10 cellular contexts compared by ENCODE assay signal in genomic region chr17:27586203-27586701, GRCh38. TPM values are rescaled to one million over a fixed set of nuclear protein-coding genes. Genes with fewer than 3 reads are reported as not detected.
DNase-seq lines count a peak whose midpoint lies in the region; ATAC-seq, FAIRE-seq and TF ChIP-seq lines count a peak whose summit lies in the region.
"Had no signal": no experiment of that assay in that cellular context is flagged by ENCODE, and none has a peak within 500 bp of the region (broad histone marks: within the 10 kb centered on the region; RNA-seq: fewer than 3 reads in every experiment).

No MANE protein-coding gene starts in this region.

- in situ Hi-C loops in astrocyte of the spinal cord (cut with HindIII; ENCODE audit: low sequenced_read_pairs), result no loop called here

- H3K27ac Mint-ChIP-seq in activated naive CD8-positive, alpha-beta T cell treated with anti-CD3 and anti-CD28 coated beads, Interleukin-2, amount 50 U/mL, for 24 hours, result no peak overlapping the region
- no peak overlapping the region for H3K27ac Mint-ChIP-seq in activated naive CD8-positive, alpha-beta T cell treated with anti-CD3 and anti-CD28 coated beads for 36 hours
- H3K27ac Mint-ChIP-seq in T-cell, result no peak overlapping the region
- H3K27ac Mint-ChIP-seq: activated naive CD4-positive, alpha-beta T cell treated with anti-CD3 and anti-CD28 coated beads, Interleukin-2, amount 50 U/mL, for 24 hours had no signal

- TF ChIP-seq CTCF in astrocyte of the spinal cord (IDR thresholded peaks at IDR 0.05; ENCODE audit: low read depth, low read length), result no peak

- POLR2A ChIA-PET in T-cell (lab: Charles Lee), result no interaction called here

- CTCF ChIA-PET in T-cell (lab: Charles Lee), result interaction anchor here in 1 of 2 donors (0.6 kb wide), 1 partner anchor 13 kb away, joined by 3 read pairs; no protein-coding TSS in a partner anchor

- H3K27me3 Mint-ChIP-seq in activated naive CD8-positive, alpha-beta T cell treated with anti-CD3 and anti-CD28 coated beads, Interleukin-2, amount 50 U/mL, for 24 hours, result no peaks in the 10 kb centered on the region
- H3K27me3 Mint-ChIP-seq in activated naive CD8-positive, alpha-beta T cell treated with anti-CD3 and anti-CD28 coated beads for 36 hours, result no peaks in the 10 kb centered on the region
- H3K27me3 Mint-ChIP-seq in T-cell, result no peaks in the 10 kb centered on the region
- H3K27me3 Mint-ChIP-seq: activated naive CD4-positive, alpha-beta T cell treated with anti-CD3 and anti-CD28 coated beads, Interleukin-2, amount 50 U/mL, for 24 hours had no signal

- H3K4me3 ChIP-seq in astrocyte of the spinal cord (ENCODE audit: low read depth, low read length), result no peak overlapping the region

- H3K4me1 Mint-ChIP-seq in activated naive CD8-positive, alpha-beta T cell treated with anti-CD3 and anti-CD28 coated beads, Interleukin-2, amount 50 U/mL, for 24 hours, result no peaks in the 10 kb centered on the region
- no peaks in the 10 kb centered on the region for H3K4me1 Mint-ChIP-seq in activated naive CD8-positive, alpha-beta T cell treated with anti-CD3 and anti-CD28 coated beads for 36 hours
- peaks cover 0 to 3% (median 0%) of the 10 kb centered on the region in 3 donors for H3K4me1 Mint-ChIP-seq in T-cell
- H3K4me1 Mint-ChIP-seq: activated naive CD4-positive, alpha-beta T cell treated with anti-CD3 and anti-CD28 coated beads, Interleukin-2, amount 50 U/mL, for 24 hours had no signal

- no peak overlapping the region for H3K4me3 Mint-ChIP-seq in activated naive CD8-positive, alpha-beta T cell treated with anti-CD3 and anti-CD28 coated beads, Interleukin-2, amount 50 U/mL, for 24 hours
- H3K4me3 Mint-ChIP-seq in activated naive CD8-positive, alpha-beta T cell treated with anti-CD3 and anti-CD28 coated beads for 36 hours, result no peak overlapping the region
- H3K4me3 Mint-ChIP-seq in T-cell, result no peak overlapping the region
- H3K4me3 Mint-ChIP-seq: activated naive CD4-positive, alpha-beta T cell treated with anti-CD3 and anti-CD28 coated beads, Interleukin-2, amount 50 U/mL, for 24 hours had no signal

- no peaks in the 10 kb centered on the region for H3K9me3 Mint-ChIP-seq in activated naive CD8-positive, alpha-beta T cell treated with anti-CD3 and anti-CD28 coated beads, Interleukin-2, amount 50 U/mL, for 24 hours
- H3K9me3 Mint-ChIP-seq in activated naive CD8-positive, alpha-beta T cell treated with anti-CD3 and anti-CD28 coated beads for 36 hours, result no peaks in the 10 kb centered on the region
- no peaks in the 10 kb centered on the region for H3K9me3 Mint-ChIP-seq in T-cell
- H3K9me3 Mint-ChIP-seq: activated naive CD4-positive, alpha-beta T cell treated with anti-CD3 and anti-CD28 coated beads, Interleukin-2, amount 50 U/mL, for 24 hours had no signal

- ATAC-seq in activated naive CD8-positive, alpha-beta T cell treated with anti-CD3 and anti-CD28 coated beads, Interleukin-2, amount 50 U/mL, for 24 hours, result peak; percentile 11
- no peak for ATAC-seq in T-cell (replicated peaks in 1 of 4)

- no peak for FAIRE-seq in urothelium cell line (lab: Jason Lieb, UNC)

- no peak for DNase-seq in activated naive CD8-positive, alpha-beta T cell treated with anti-CD3 and anti-CD28 coated beads, Interleukin-2, amount 50 U/mL, for 24 hours
- no peak for DNase-seq in activated naive CD8-positive, alpha-beta T cell treated with anti-CD3 and anti-CD28 coated beads for 36 hours
- DNase-seq in astrocyte of the spinal cord (ENCODE audit: low read depth, low spot score) (peak; percentile 78), hepatic stellate cell (ENCODE audit: low spot score) (peak; percentile 84), urothelium cell line (ENCODE audit: low spot score) (peak; percentile 78), germinal center (ENCODE audit: low spot score) (no peak), SW 1271 (lab: John Stamatoyannopoulos, UW) (no peak), T-cell (no peak)
- DNase-seq: WERI-Rb-1 had no signal

- peaks cover 20% of the 10 kb centered on the region for H3K36me3 Mint-ChIP-seq in activated naive CD8-positive, alpha-beta T cell treated with anti-CD3 and anti-CD28 coated beads, Interleukin-2, amount 50 U/mL, for 24 hours (ENCODE audit: low read depth)
- H3K36me3 Mint-ChIP-seq in activated naive CD8-positive, alpha-beta T cell treated with anti-CD3 and anti-CD28 coated beads for 36 hours, result peaks cover 12% of the 10 kb centered on the region
- H3K36me3 Mint-ChIP-seq in T-cell, result peaks cover 27% of the 10 kb centered on the region

RNA-seq across cellular contexts. Expression of gene LGALS9, which starts 44.7 kb away (rescaled TPM):
- total RNA-seq in activated naive CD8-positive, alpha-beta T cell treated with anti-CD3 and anti-CD28 coated beads for 36 hours, result 10 to 100 TPM; 25.1 to 25.3 TPM
- 10 to 100 TPM; 17.8 to 53.3 (median 33.1) TPM for total RNA-seq in T-cell

Comparison
In these comparisons a context has a peak if more than half of its experiments do, and no peak if none do; other contexts are left out.
1. DNase-seq: peak in astrocyte of the spinal cord (single experiment), hepatic stellate cell (single experiment) and urothelium cell line (single experiment); none in activated naive CD8-positive, alpha-beta T cell treated with anti-CD3 and anti-CD28 coated beads, Interleukin-2, amount 50 U/mL, for 24 hours (single experiment), activated naive CD8-positive, alpha-beta T cell treated with anti-CD3 and anti-CD28 coated beads for 36 hours (single experiment), germinal center (single experiment), SW 1271 (0 of 2) and T-cell (0 of 34).